In genomic region chr5:80714570-80715298, GRCh38 we compare ENCODE assay signal across 27 cellular contexts.
"Had no signal": no experiment of that assay in that cellular context is flagged by ENCODE, and none has a peak within 500 bp of the region (broad histone marks: within the 10 kb centered on the region; RNA-seq: fewer than 3 reads in every experiment).

No MANE protein-coding gene starts in this region.

- H3K36me3 ChIP-seq: brain microvascular endothelial cell, pancreas, right atrium auricular region had no signal

- H3K27ac ChIP-seq: brain microvascular endothelial cell, esophagus squamous epithelium, gastroesophageal sphincter, neutrophil, pancreas, psoas muscle, right atrium auricular region, tibial artery had no signal

- H3K4me1 ChIP-seq: esophagus squamous epithelium, gastroesophageal sphincter, psoas muscle, right atrium auricular region, tibial artery had no signal

- H3K9me3 ChIP-seq: esophagus squamous epithelium, gastroesophageal sphincter, neutrophil, pancreas, psoas muscle had no signal

- ATAC-seq: activated CD4-positive, alpha-beta T cell treated with anti-CD3 and anti-CD28 coated beads for 36 hours; activated naive CD4-positive, alpha-beta T cell treated with anti-CD3 and anti-CD28 coated beads, Interleukin-2, amount 50 U/mL, for 72 hours; activated T-helper 17 cell treated with anti-CD3 and anti-CD28 coated beads, Interleukin-2, amount 50 U/mL, for 72 hours; gastroesophageal sphincter; pancreas; psoas muscle; stimulated activated effector memory CD8-positive, alpha-beta T cell treated with anti-CD3 and anti-CD28 coated beads, Interleukin-12 subunit alpha, Interleukin-12 subunit beta, amount 100 ng/mL, for 72 hours; stimulated activated naive CD8-positive, alpha-beta T cell treated with anti-CD3 and anti-CD28 coated beads, Interleukin-15, amount 100 ng/mL, for 72 hours; WTC11 had no signal

- FAIRE-seq: endothelial cell of umbilical vein, pancreas had no signal

- DNase-seq: activated CD4-positive, alpha-beta T cell treated with anti-CD3 and anti-CD28 coated beads for 36 hours; activated CD4-positive, alpha-beta T cell treated with anti-CD3 and anti-CD28 coated beads, Interleukin-2, amount 50 U/mL, for 4 hours; activated CD8-positive, alpha-beta memory T cell treated with anti-CD3 and anti-CD28 coated beads for 24 hours; activated CD8-positive, alpha-beta memory T cell treated with anti-CD3 and anti-CD28 coated beads, Interleukin-2, amount 50 U/mL, for 4 hours; activated T-cell treated with anti-CD3 and anti-CD28 coated beads, Interleukin-2, amount 50 U/mL, for 24 hours; aorta; brain microvascular endothelial cell; central memory CD4-positive, alpha-beta T cell; dermis blood vessel endothelial cell; effector CD8-positive, alpha-beta T cell; esophagus squamous epithelium; head of caudate nucleus; hypothalamus; pancreas; psoas muscle; stimulated activated CD4-positive, alpha-beta T cell treated with anti-CD3 and anti-CD28 coated beads, Interleukin-2, amount 100 ng/mL, for 24 hours; stimulated activated naive CD8-positive, alpha-beta T cell treated with anti-CD3 and anti-CD28 coated beads, Interleukin-15, amount 100 ng/mL, for 72 hours; T-helper 9 cell; tibial artery had no signal

- H3K4me3 ChIP-seq: esophagus squamous epithelium, gastroesophageal sphincter, pancreas, psoas muscle, right atrium auricular region, tibial artery had no signal

- H3K27me3 ChIP-seq: brain microvascular endothelial cell, esophagus squamous epithelium, gastroesophageal sphincter, neutrophil, pancreas, right atrium auricular region, tibial artery had no signal
